ENCODE assay signal across 8 cellular contexts in the genomic region with DNA sequence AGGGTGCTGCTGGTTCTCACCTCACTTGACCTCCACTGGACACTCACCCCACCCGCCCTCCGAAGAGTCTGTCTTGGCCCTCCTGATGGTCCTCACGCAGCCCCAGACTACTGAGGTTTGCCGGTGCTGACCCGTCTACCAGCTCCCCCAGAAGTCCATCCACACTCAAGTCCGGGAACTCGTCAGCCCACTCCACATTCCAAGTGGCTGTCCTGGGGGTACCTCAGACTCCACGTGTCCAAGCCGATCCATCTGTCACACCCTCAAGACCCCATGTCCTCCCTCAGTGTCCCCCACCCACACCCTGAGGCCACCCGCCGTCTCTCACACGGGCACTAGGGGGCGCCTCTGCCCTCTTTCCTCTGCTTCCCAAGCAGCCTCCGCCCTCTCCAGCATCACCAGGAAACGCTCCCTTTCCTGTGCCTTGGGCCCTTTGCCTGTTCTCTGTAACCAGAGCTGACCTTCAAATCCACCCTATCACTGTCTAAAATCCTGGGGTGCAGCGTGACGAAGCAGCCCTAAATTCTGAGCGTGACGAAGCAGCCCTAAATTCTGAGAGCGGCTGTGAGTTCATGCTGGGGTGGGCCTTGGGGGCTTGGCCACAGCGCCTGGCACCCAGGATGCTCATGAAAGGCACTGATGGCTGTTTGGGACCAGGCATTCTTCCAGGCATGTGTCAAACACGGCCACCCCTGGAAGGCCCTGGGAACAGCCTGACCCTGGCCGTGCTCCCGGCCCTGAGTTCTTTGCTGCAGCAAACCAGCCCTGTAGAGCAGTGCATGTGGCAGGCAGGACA.
DNase-seq lines count a peak whose midpoint lies in the region; ATAC-seq and TF ChIP-seq lines count a peak whose summit lies in the region.

No MANE protein-coding gene starts in this region.

- TF ChIP-seq POLR2A in breast epithelium (IDR thresholded peaks at IDR 0.05) = no peak

- POLR2A ChIA-PET in Panc1 (lab: Charles Lee) = no interaction called here

- CTCF ChIA-PET in Panc1 (lab: Charles Lee) = interaction anchor here (0.7 kb wide), 1 partner anchor 163 kb away, joined by 3 read pairs; no protein-coding TSS in a partner anchor

- H3K27me3 ChIP-seq in Panc1 (ENCODE audit: control insufficient read depth, insufficient read depth, low read length) (no peaks in the 10 kb centered on the region), breast epithelium (no peaks in the 10 kb centered on the region), tibial artery (no peaks in the 10 kb centered on the region)

- H3K4me1 ChIP-seq in Panc1 (ENCODE audit: control insufficient read depth, insufficient read depth, low read length) (no peaks in the 10 kb centered on the region), breast epithelium (no peaks in the 10 kb centered on the region), tibial artery (peaks cover 0 to 23% (median 18%) of the 10 kb centered on the region in 4 donors)

- H3K27ac ChIP-seq in Panc1 (ENCODE audit: low read length) (no peak overlapping the region), breast epithelium (no peak overlapping the region), tibial artery (peak overlapping the region; percentile 32 to 44)

- in situ Hi-C loops in Panc1 (cut with HindIII; ENCODE audit: low pct_unique_long_range_greater_than_20kb, low sequenced_read_pairs) = no loop called here

- intact Hi-C loops in Panc1 (cut with micrococcal nuclease; ENCODE audit: unreplicated experiment) = no loop called here
- intact Hi-C loops in breast epithelium (cut with DNase I; ENCODE audit: low total_unique reads) = no loop called here
- intact Hi-C loops in tibial artery (cut with DNase I; ENCODE audit: low total_unique reads) = no loop called here

- H3K36me3 ChIP-seq in Panc1 (ENCODE audit: control insufficient read depth, insufficient read depth, low read length) (no peaks in the 10 kb centered on the region), breast epithelium (no peaks in the 10 kb centered on the region), tibial artery (no peaks in the 10 kb centered on the region)

- no peaks in the 10 kb centered on the region for H3K9me3 ChIP-seq in Panc1 (ENCODE audit: control insufficient read depth, insufficient read depth, low read depth, low read length)
- H3K9me3 ChIP-seq in breast epithelium = no peaks in the 10 kb centered on the region
- no peaks in the 10 kb centered on the region for H3K9me3 ChIP-seq in tibial artery

- H3K4me3 ChIP-seq in Panc1 (ENCODE audit: low read depth in 2 of 2, low read length in 2 of 2) = no peak overlapping the region
- H3K4me3 ChIP-seq in breast epithelium = no peak overlapping the region
- H3K4me3 ChIP-seq in tibial artery = no peak overlapping the region

- ATAC-seq in Panc1 (peak; percentile 87), HG03135 (IDR thresholded peaks at IDR 0.05; ENCODE audit: unreplicated experiment) (no peak)

- DNase-seq in AML-193 (lab: John Stamatoyannopoulos, UW) = peak; percentile 6 to 14
- DNase-seq in GM20000 (ENCODE audit: low spot score) = no peak
- no peak for DNase-seq in Panc1 (ENCODE audit: low read depth, low spot score)
- DNase-seq in breast epithelium (ENCODE audit: low spot score in 2 of 2) = no peak
- DNase-seq in left kidney (ENCODE audit: low read depth, low spot score) = peak; percentile 57
- peak in 1 of 2 donors; percentile 72 for DNase-seq in tibial artery
- DNase-seq in NCI-H2227 (lab: John Stamatoyannopoulos, UW; ENCODE audit: unreplicated experiment) = no peak

- no TSS peak for BruUV-seq in Panc1 (replicated peaks; lab: Mats Ljungman, UMichigan)

- peak; percentile 73 for TF ChIP-seq CTCF in GM20000 (IDR thresholded peaks at IDR 0.05; ENCODE audit: extremely low read depth, missing control alignments)
- peak; percentile 88 for TF ChIP-seq CTCF in Panc1 (IDR thresholded peaks at IDR 0.05)
- TF ChIP-seq CTCF in breast epithelium (IDR thresholded peaks at IDR 0.05) = peak in 2 of 3 donors; percentile 13 to 16
- peak; percentile 49 to 56 for TF ChIP-seq CTCF in tibial artery (IDR thresholded peaks at IDR 0.05)

Comparison
In these comparisons a context has a peak if more than half of its experiments do, and no peak if none do; other contexts are left out.
1. DNase-seq: peak in AML-193 (2 of 2) and left kidney (single experiment); none in GM20000 (single experiment), Panc1 (single experiment), breast epithelium (0 of 2) and NCI-H2227 (single experiment).
2. CTCF ChIP-seq: peak in every context shown above with its lines; median percentile 88 in Panc1; 73 in GM20000; 52 in tibial artery; 14 in breast epithelium.
3. H3K27ac ChIP-seq: peak in tibial artery (2 of 2); none in Panc1 (single experiment) and breast epithelium (0 of 2).